Comparison of ENCODE assay signal across 25 cellular contexts in the genomic region with DNA sequence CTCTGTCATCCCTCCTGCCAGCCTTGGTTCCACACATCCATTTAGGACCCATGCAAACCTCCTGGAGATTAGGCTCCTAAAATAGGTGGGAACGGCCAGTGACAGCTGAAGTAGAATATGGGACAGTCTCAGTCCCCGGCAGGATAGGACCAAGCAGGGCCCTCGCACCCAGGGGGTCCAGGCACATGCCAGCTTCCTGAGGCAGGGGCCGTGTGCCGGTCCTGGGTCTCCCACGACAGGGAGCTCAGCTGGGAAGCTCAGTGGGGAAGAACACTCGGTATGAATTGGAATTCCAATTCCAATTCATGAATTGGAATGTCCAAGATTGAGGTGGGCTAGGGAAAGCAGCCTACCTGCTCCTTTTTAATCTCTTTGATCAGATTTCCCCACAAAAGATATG. TPM values are rescaled to one million over a fixed set of nuclear protein-coding genes. Genes with fewer than 3 reads are reported as not detected.
A peak's percentile ranks its signal among the peaks of the same experiment; 100 is the strongest.
DNase-seq lines count a peak whose midpoint lies in the region; ATAC-seq, FAIRE-seq and TF ChIP-seq lines count a peak whose summit lies in the region.
"Had no signal": no experiment of that assay in that cellular context is flagged by ENCODE, and none has a peak within 500 bp of the region (broad histone marks: within the 10 kb centered on the region; RNA-seq: fewer than 3 reads in every experiment).

No MANE protein-coding gene starts in this region.

- H3K9ac ChIP-seq in mammary epithelial cell (ENCODE audit: insufficient read depth, low read length) (no peak overlapping the region), K562 (ENCODE audit: insufficient read depth in 1 of 2, low read depth in 2 of 2, low read length in 2 of 2) (no peak overlapping the region)

- no peak for TF ChIP-seq CTCF in mammary epithelial cell (conservative IDR thresholded peaks at IDR 0.05 in 1 of 2, IDR thresholded peaks at IDR 0.05 in 1 of 2; ENCODE audit: extremely low read depth in 1 of 2, insufficient read depth in 1 of 2, low read depth in 1 of 2, low read length in 2 of 2)
- no peak for TF ChIP-seq CTCF in MCF 10A (IDR thresholded peaks at IDR 0.05; ENCODE audit: unreplicated experiment)
- no peak for TF ChIP-seq CTCF in RWPE1 (conservative IDR thresholded peaks at IDR 0.05; ENCODE audit: low read depth)
- TF ChIP-seq CTCF in K562 (IDR thresholded peaks at IDR 0.05 in 2 of 3, conservative IDR thresholded peaks at IDR 0.05 in 1 of 3; ENCODE audit: insufficient read depth in 2 of 3, low read depth in 1 of 3, low read length in 3 of 3): no peak

- H3K4me3 Mint-ChIP-seq in MCF 10A (ENCODE audit: unreplicated experiment): no peak overlapping the region
- H3K4me3 Mint-ChIP-seq in activated CD4-positive, alpha-beta memory T cell treated with anti-CD3 and anti-CD28 coated beads for 36 hours: no peak overlapping the region
- H3K4me3 Mint-ChIP-seq: CD4-positive, alpha-beta memory T cell; GM23338; HFFc6 had no signal

- H3K4me1 ChIP-seq in mammary epithelial cell (ENCODE audit: insufficient read depth, low read length) (peaks cover 42% of the 10 kb centered on the region), K562 (replicated peaks in 1 of 2; ENCODE audit: control insufficient read depth in 2 of 2, insufficient read depth in 2 of 2, low read length in 2 of 2) (peaks cover 0 to 3% of the 10 kb centered on the region in 2 experiments; a peak in 2 of 5 replicates)

- dilution Hi-C loops in mammary epithelial cell (cut with HindIII; ENCODE audit: low sequenced_read_pairs): no loop called here

- H3K9me3 ChIP-seq in mammary epithelial cell (replicated peaks; ENCODE audit: insufficient read depth, low read length) (no peaks in the 10 kb centered on the region), K562 (replicated peaks; ENCODE audit: control insufficient read depth, insufficient read depth, low read depth, low read length) (no peaks in the 10 kb centered on the region)
- H3K9me3 ChIP-seq: A549, HAP-1 had no signal

- in situ Hi-C loops in mammary epithelial cell (cut with MboI; ENCODE audit: low sequenced_read_pairs in 2 of 2) (loop anchor here (10.0 to 25.0 kb wide), 3 partner anchors 133 to 586 kb away; partner anchors contain the start of gene PLA2G2E (in 1 of the 2)), K562 (cut with MboI) (loop anchor here (5.0 to 10.0 kb wide), 2 partner anchors 283 to 571 kb away; no protein-coding TSS in a partner anchor)

- H3K9me3 Mint-ChIP-seq in MCF 10A (ENCODE audit: unreplicated experiment): no peaks in the 10 kb centered on the region
- H3K9me3 Mint-ChIP-seq in activated CD4-positive, alpha-beta memory T cell treated with anti-CD3 and anti-CD28 coated beads for 36 hours: no peaks in the 10 kb centered on the region
- H3K9me3 Mint-ChIP-seq: CD4-positive, alpha-beta memory T cell; GM23338; HFFc6 had no signal

- 96% methylated on average over 7 of the region's 7 CpGs for WGBS in mammary epithelial cell (ENCODE audit: low coverage, missing lambda C conversion rate)
- 83% methylated on average over 7 of the region's 7 CpGs for WGBS in K562 (ENCODE audit: insufficient coverage, low coverage, missing lambda C conversion rate)

- H3K27ac ChIP-seq in mammary epithelial cell (ENCODE audit: insufficient read depth, low read depth, low read length) (peak overlapping the region; percentile 93), RWPE1 (peak overlapping the region; percentile 33), K562 (ENCODE audit: extremely low read depth, low read depth, low read length) (no peak overlapping the region)
- H3K27ac ChIP-seq: 22Rv1, A549 had no signal

- peaks cover 26% of the 10 kb centered on the region for H3K4me1 Mint-ChIP-seq in MCF 10A (ENCODE audit: insufficient read depth, unreplicated experiment)
- H3K4me1 Mint-ChIP-seq in activated CD4-positive, alpha-beta memory T cell treated with anti-CD3 and anti-CD28 coated beads for 36 hours (ENCODE audit: low read depth): peaks cover 29% of the 10 kb centered on the region

- no peak for DNase-seq in mammary epithelial cell
- no peak for DNase-seq in MCF 10A (ENCODE audit: unreplicated experiment)
- DNase-seq in RWPE1 (ENCODE audit: low spot score): no peak
- peak in 1 of 4 experiments; percentile 8 for DNase-seq in K562 (ENCODE audit: extremely low read depth in 1 of 4, low spot score in 3 of 4)
- peak; percentile 70 for DNase-seq in posterior vena cava (ENCODE audit: low spot score)
- DNase-seq in activated CD4-positive, alpha-beta memory T cell treated with anti-CD3 and anti-CD28 coated beads for 36 hours: no peak
- no peak for DNase-seq in superior temporal gyrus (ENCODE audit: extremely low spot score)
- DNase-seq in A172 (ENCODE audit: low spot score): no peak
- DNase-seq: ACHN; C1 segment of cervical spinal cord; Calu3; CD4-positive, alpha-beta memory T cell; COR-L47; DMS53; DMS79 treated with DMSO at 0.1 percent for 48 hours; GF-D8; HFFc6 had no signal

- POLR2A ChIA-PET in MCF 10A (lab: Yijun Ruan, JAX): no interaction called here
- POLR2A ChIA-PET in RWPE1 (lab: Yijun Ruan, JAX; ENCODE audit: low non-redundant PET): no interaction called here
- POLR2A ChIA-PET in K562 (lab: Yijun Ruan, JAX): interaction anchor here (0.6 kb wide), 1 partner anchor 147 kb away, joined by 3 read pairs; no protein-coding TSS in a partner anchor
- POLR2A ChIA-PET in activated CD4-positive, alpha-beta memory T cell treated with anti-CD3 and anti-CD28 coated beads for 36 hours (lab: Charles Lee): no interaction called here

- H3K27me3 Mint-ChIP-seq in MCF 10A (ENCODE audit: insufficient read depth, unreplicated experiment): no peaks in the 10 kb centered on the region
- H3K27me3 Mint-ChIP-seq in activated CD4-positive, alpha-beta memory T cell treated with anti-CD3 and anti-CD28 coated beads for 36 hours: no peaks in the 10 kb centered on the region
- H3K27me3 Mint-ChIP-seq: CD4-positive, alpha-beta memory T cell had no signal

- TF ChIP-seq EP300 in K562 (IDR thresholded peaks at IDR 0.05; ENCODE audit: low read length): no peak

- H3K36me3 Mint-ChIP-seq in MCF 10A (ENCODE audit: insufficient read depth, unreplicated experiment): peaks cover 38% of the 10 kb centered on the region
- H3K36me3 Mint-ChIP-seq in activated CD4-positive, alpha-beta memory T cell treated with anti-CD3 and anti-CD28 coated beads for 36 hours: peaks cover 29% of the 10 kb centered on the region

- 0 out of 2 replicates have a peak, but pooled peaks have one; percentile 24 for TF ChIP-seq POLR2A in K562 (conservative IDR thresholded peaks at IDR 0.05)

- no peaks in the 10 kb centered on the region for H4K20me1 ChIP-seq in mammary epithelial cell (ENCODE audit: insufficient read depth, low read length)
- peaks cover 4% of the 10 kb centered on the region; the same call in 1 of the 2 replicates for H4K20me1 ChIP-seq in K562 (replicated peaks; ENCODE audit: control insufficient read depth, insufficient read depth, low read length)

- H3K4me2 ChIP-seq in mammary epithelial cell (ENCODE audit: insufficient read depth, low read depth, low read length): no peak overlapping the region
- no peak overlapping the region for H3K4me2 ChIP-seq in K562 (ENCODE audit: insufficient read depth, low read length)
- H3K4me2 ChIP-seq: A549, GM23338 had no signal

- TF ChIP-seq RAD21 in K562 (CRISPR knock-in tag; conservative IDR thresholded peaks at IDR 0.05 in 1 of 2, IDR thresholded peaks at IDR 0.05 in 1 of 2): no peak

- FAIRE-seq in K562 (lab: Jason Lieb, UNC): no peak
- FAIRE-seq: A549, GM12891, GM18507 had no signal

- H3K79me2 ChIP-seq in mammary epithelial cell (ENCODE audit: insufficient read depth, low read length) (peaks cover 29% of the 10 kb centered on the region), K562 (ENCODE audit: control insufficient read depth, insufficient read depth, low read length) (no peaks in the 10 kb centered on the region)

- no peaks in the 10 kb centered on the region for H3K9me1 ChIP-seq in K562 (ENCODE audit: control insufficient read depth, insufficient read depth, low read length)

- intact Hi-C loops in mammary epithelial cell (cut with micrococcal nuclease): no loop called here
- intact Hi-C loops in MCF 10A (cut with micrococcal nuclease): loop anchor here (10.0 kb wide), 1 partner anchor 333 kb away; no protein-coding TSS in a partner anchor
- intact Hi-C loops in K562 (cut with micrococcal nuclease): no loop called here
- intact Hi-C loops in posterior vena cava (cut with DNase I): loop anchor here (2.0 to 10.0 kb wide), 3 partner anchors 51 to 1613 kb away; no protein-coding TSS in a partner anchor
- intact Hi-C loops in activated CD4-positive, alpha-beta memory T cell treated with anti-CD3 and anti-CD28 coated beads for 36 hours (cut with micrococcal nuclease): loop anchor here (10.0 kb wide), 2 partner anchors 583 to 613 kb away; partner anchors contain the start of gene OTUD3

- CTCF ChIA-PET in mammary epithelial cell (lab: Charles Lee; ENCODE audit: low non-redundant PET) (no interaction called here), MCF 10A (lab: Yijun Ruan, JAX) (interaction anchor here (2.2 kb wide), 1 partner anchor 285 kb away, joined by 8 read pairs; no protein-coding TSS in a partner anchor), RWPE1 (lab: Yijun Ruan, JAX) (no interaction called here), K562 (lab: Yijun Ruan, JAX; ENCODE audit: low intra/inter-chr PET ratio) (no interaction called here)
- CTCF ChIA-PET in activated CD4-positive, alpha-beta memory T cell treated with anti-CD3 and anti-CD28 coated beads for 36 hours (lab: Charles Lee): interaction anchor here (0.5 kb wide), 1 partner anchor 8 kb away, joined by 3 read pairs; no protein-coding TSS in a partner anchor

- BruUV-seq in mammary epithelial cell (replicated peaks; lab: Mats Ljungman, UMichigan): no TSS peak
- no TSS peak for BruUV-seq in MCF 10A (replicated peaks; lab: Mats Ljungman, UMichigan)
- no TSS peak for BruUV-seq in K562 (replicated peaks; lab: Mats Ljungman, UMichigan)

- no peak for ATAC-seq in K562
- ATAC-seq: A549, GM23338 had no signal

- peaks cover 19% of the 10 kb centered on the region for H3K36me3 ChIP-seq in mammary epithelial cell (ENCODE audit: insufficient read depth, low read length)
- H3K36me3 ChIP-seq in K562 (ENCODE audit: control insufficient read depth, insufficient read depth, low read length): peaks cover 44% of the 10 kb centered on the region

- H3K4me3 ChIP-seq in mammary epithelial cell (replicated peaks in 1 of 3; ENCODE audit: insufficient read depth in 1 of 3, low read depth in 2 of 3, low read length in 3 of 3) (no peak overlapping the region), K562 (no peak overlapping the region)
- H3K4me3 ChIP-seq: A549, GM23338, HAP-1 had no signal

- H3K27me3 ChIP-seq in mammary epithelial cell (ENCODE audit: insufficient read depth, low read length): no peaks in the 10 kb centered on the region
- peaks cover 0 to under 1% of the 10 kb centered on the region in 2 experiments; a peak in 1 of 5 replicates for H3K27me3 ChIP-seq in K562 (ENCODE audit: control insufficient read depth in 2 of 2, insufficient read depth in 2 of 2, low read length in 2 of 2)

- H2AFZ ChIP-seq in mammary epithelial cell (ENCODE audit: low read depth, low read length) (no peak overlapping the region), K562 (ENCODE audit: low read depth, low read length) (no peak overlapping the region)
- H2AFZ ChIP-seq: GM23338 had no signal

- H3K27ac Mint-ChIP-seq in MCF 10A (ENCODE audit: low read depth, unreplicated experiment): no peak overlapping the region
- H3K27ac Mint-ChIP-seq in activated CD4-positive, alpha-beta memory T cell treated with anti-CD3 and anti-CD28 coated beads for 36 hours: no peak overlapping the region
- H3K27ac Mint-ChIP-seq: GM23338, HFFc6 had no signal

RNA-seq across cellular contexts. Expression of gene MUL1, which starts 9.8 kb away (rescaled TPM):
- total RNA-seq in mammary epithelial cell: 10 to 100 TPM; 46.6 to 51.7 TPM
- polyA plus RNA-seq in mammary epithelial cell: 41.2 TPM
- 36.5 TPM for polyA minus RNA-seq in mammary epithelial cell
- total RNA-seq in MCF 10A (2022): 23.4 and 29.9 TPM in 2 replicates
- 13.4 and 41.5 TPM in 2 replicates for total RNA-seq in K562 (2011; cell fraction: chromatin; rRNA removed; ENCODE audit: low replicate concordance)
- total RNA-seq in K562 (2011; cell fraction: nucleolus; rRNA removed): 54.0 and 57.2 TPM in 2 replicates
- total RNA-seq in K562 (2011; cell fraction: nucleoplasm; rRNA removed): 39.6 and 40.0 TPM in 2 replicates
- 20.1 and 25.0 TPM in 2 replicates for total RNA-seq in K562 (2014; rRNA removed)
- 12.7 and 14.5 TPM in 2 replicates for total RNA-seq in K562 (2014; rRNA removed; fragmentation: Illumina TruSeq; extraction: Trizol)
- total RNA-seq in K562 (2015; rRNA removed; fragmentation: Illumina TruSeq; extraction: Trizol): 18.6 and 18.7 TPM in 2 replicates
- 32.9 and 34.6 TPM in 2 replicates for total RNA-seq in K562 (2021)
- polyA plus RNA-seq in K562 (2011; rRNA removed): 19.3 and 21.6 TPM in 2 replicates
- polyA plus RNA-seq in K562 (2011; cell fraction: cytosol; rRNA removed): 22.4 and 29.8 TPM in 2 replicates
- 16.2 and 16.7 TPM in 2 replicates for polyA plus RNA-seq in K562 (2011; cell fraction: nucleus; rRNA removed)
- polyA plus RNA-seq in K562 (2012): 25.8 and 26.7 TPM in 2 replicates
- 26.2 and 26.5 TPM in 2 replicates for polyA plus RNA-seq in K562 (2014; fragmentation: Illumina TruSeq; extraction: Trizol)
- 10 to 100 TPM; 10.4 to 14.7 TPM for polyA plus RNA-seq in K562 (2014; fragmentation: Nextera tagmentation; extraction: Ambion mirVana)
- polyA plus RNA-seq in K562 (2014; rRNA removed): 22.0 and 23.7 TPM in 2 replicates
- 14.0 and 16.3 TPM in 2 replicates for polyA minus RNA-seq in K562 (2011; rRNA and poly(A)+ RNA removed)
- 16.0 and 19.4 TPM in 2 replicates for polyA minus RNA-seq in K562 (2011; cell fraction: cytosol; rRNA and poly(A)+ RNA removed)
- 10.5 and 15.2 TPM in 2 replicates for polyA minus RNA-seq in K562 (2011; cell fraction: nucleus; rRNA and poly(A)+ RNA removed)
- total RNA-seq in posterior vena cava: 10 to 100 TPM; 20.9 to 21.7 TPM
- 10 to 100 TPM; 16.3 to 16.7 TPM for total RNA-seq in activated CD4-positive, alpha-beta memory T cell treated with anti-CD3 and anti-CD28 coated beads for 36 hours
- 26.6 and 26.9 TPM in 2 replicates for total RNA-seq in A172 (2014; rRNA removed; shearing (Covaris generic))

RNA-seq across cellular contexts. Expression of gene CAMK2N1, which starts 12.1 kb away (rescaled TPM):
- total RNA-seq in mammary epithelial cell (100 to 1,000 TPM in 1 of 2 donors, 10 to 100 TPM in 1; 22.0 to 105 TPM), MCF 10A (2022) (4.9 and 9.7 TPM in 2 replicates), K562 (2014; rRNA removed) (0.09 and 0.24 TPM in 2 replicates), K562 (2014; rRNA removed; fragmentation: Illumina TruSeq; extraction: Trizol) (0.15 and 0.22 TPM in 2 replicates), K562 (2015; rRNA removed; fragmentation: Illumina TruSeq; extraction: Trizol) (0.15 and 0.25 TPM in 2 replicates), K562 (2021) (1.4 and 2.1 TPM in 2 replicates), posterior vena cava (10 to 100 TPM; 12.3 to 22.9 TPM)
- polyA plus RNA-seq in mammary epithelial cell (47.0 TPM), K562 (2011; rRNA removed) (0.27 and 0.47 TPM in 2 replicates), K562 (2014; fragmentation: Illumina TruSeq; extraction: Trizol) (0.74 and 1.1 TPM in 2 replicates), K562 (2014; fragmentation: Nextera tagmentation; extraction: Ambion mirVana) (under 1 TPM; 0.20 to 0.34 TPM), K562 (2014; rRNA removed) (0.45 and 0.52 TPM in 2 replicates)
- 48.4 TPM for polyA minus RNA-seq in mammary epithelial cell
- total RNA-seq in K562 (2011; cell fraction: chromatin; rRNA removed; ENCODE audit: low replicate concordance): 1.1 and 1.2 TPM in 2 replicates
- total RNA-seq in K562 (2011; cell fraction: nucleolus; rRNA removed): 0.17 and 1.2 TPM in 2 replicates
- total RNA-seq in K562 (2011; cell fraction: nucleoplasm; rRNA removed): 0.81 and 2.7 TPM in 2 replicates
- polyA plus RNA-seq in K562 (2011; cell fraction: cytosol; rRNA removed): 0.27 and 0.28 TPM in 2 replicates
- 0.32 and 0.84 TPM in 2 replicates for polyA plus RNA-seq in K562 (2011; cell fraction: nucleus; rRNA removed)
- polyA plus RNA-seq in K562 (2012): 1.7 and 2.2 TPM in 2 replicates
- 0.24 and 0.32 TPM in 2 replicates for polyA minus RNA-seq in K562 (2011; rRNA and poly(A)+ RNA removed)
- polyA minus RNA-seq in K562 (2011; cell fraction: cytosol; rRNA and poly(A)+ RNA removed): 0.38 and 0.55 TPM in 2 replicates
- 0.11 and 0.27 TPM in 2 replicates for polyA minus RNA-seq in K562 (2011; cell fraction: nucleus; rRNA and poly(A)+ RNA removed)
- under 1 TPM; 0.81 to 0.87 TPM for total RNA-seq in activated CD4-positive, alpha-beta memory T cell treated with anti-CD3 and anti-CD28 coated beads for 36 hours
- 2.9 and 3.6 TPM in 2 replicates for total RNA-seq in A172 (2014; rRNA removed; shearing (Covaris generic))
- total RNA-seq: G401 had no signal

RNA-seq across cellular contexts. Expression of gene FAM43B, which starts 54.3 kb away (rescaled TPM):
- total RNA-seq in mammary epithelial cell (under 1 TPM in 1 of 2 donors, not detected in 1; 0.49 TPM), MCF 10A (2022) (not detected in 2 replicates), K562 (2014; rRNA removed) (not detected in 2 replicates), K562 (2014; rRNA removed; fragmentation: Illumina TruSeq; extraction: Trizol) (not detected in 2 replicates), K562 (2015; rRNA removed; fragmentation: Illumina TruSeq; extraction: Trizol) (not detected in 2 replicates), K562 (2021) (not detected in 2 replicates), posterior vena cava (1 to 10 TPM; 1.2 to 3.9 TPM)
- polyA plus RNA-seq in mammary epithelial cell (0.28 TPM), K562 (2011; rRNA removed) (not detected in 2 replicates), K562 (2014; fragmentation: Illumina TruSeq; extraction: Trizol) (not detected in 2 replicates), K562 (2014; fragmentation: Nextera tagmentation; extraction: Ambion mirVana) (not detected), K562 (2014; rRNA removed) (not detected in 2 replicates)
- polyA minus RNA-seq in mammary epithelial cell: not detected
- not detected in 2 replicates for total RNA-seq in K562 (2011; cell fraction: chromatin; rRNA removed; ENCODE audit: low replicate concordance)
- total RNA-seq in K562 (2011; cell fraction: nucleolus; rRNA removed): not detected in 2 replicates
- not detected in 2 replicates for total RNA-seq in K562 (2011; cell fraction: nucleoplasm; rRNA removed)
- polyA plus RNA-seq in K562 (2011; cell fraction: cytosol; rRNA removed): 0.03 TPM in 1 of 2 replicates, not detected in the other
- not detected in 2 replicates for polyA plus RNA-seq in K562 (2011; cell fraction: nucleus; rRNA removed)
- 0.06 TPM in 1 of 2 replicates, not detected in the other for polyA plus RNA-seq in K562 (2012)
- polyA minus RNA-seq in K562 (2011; rRNA and poly(A)+ RNA removed): not detected in 2 replicates
- not detected in 2 replicates for polyA minus RNA-seq in K562 (2011; cell fraction: cytosol; rRNA and poly(A)+ RNA removed)
- polyA minus RNA-seq in K562 (2011; cell fraction: nucleus; rRNA and poly(A)+ RNA removed): not detected in 2 replicates
- not detected for total RNA-seq in activated CD4-positive, alpha-beta memory T cell treated with anti-CD3 and anti-CD28 coated beads for 36 hours
- 0.09 and 0.12 TPM in 2 replicates for total RNA-seq in A172 (2014; rRNA removed; shearing (Covaris generic))
- total RNA-seq: Calu3; CD4-positive, alpha-beta memory T cell had no signal
- polyA plus RNA-seq: BJ; CD4-positive, alpha-beta memory T cell had no signal

Comparison
In these comparisons a context has a peak if more than half of its experiments do, and no peak if none do; other contexts are left out.
1. CTCF ChIA-PET loops: an anchor here in MCF 10A (2.2 kb wide) and activated CD4-positive, alpha-beta memory T cell treated with anti-CD3 and anti-CD28 coated beads for 36 hours (0.5 kb wide); none called in mammary epithelial cell, RWPE1 and K562.
2. intact Hi-C loops: an anchor here in MCF 10A (10.0 kb wide), posterior vena cava (2.0 to 10.0 kb wide) and activated CD4-positive, alpha-beta memory T cell treated with anti-CD3 and anti-CD28 coated beads for 36 hours (10.0 kb wide); none called in mammary epithelial cell and K562.